In genomic region chr9:77000330-77000729, GRCh38 we compare ENCODE assay signal across 28 cellular contexts. TPM values are rescaled to one million over a fixed set of nuclear protein-coding genes. Genes with fewer than 3 reads are reported as not detected.
"Had no signal": no experiment of that assay in that cellular context is flagged by ENCODE, and none has a peak within 500 bp of the region (broad histone marks: within the 10 kb centered on the region; RNA-seq: fewer than 3 reads in every experiment).

No MANE protein-coding gene starts in this region.

- H3K27ac Mint-ChIP-seq: activated naive CD8-positive, alpha-beta T cell treated with anti-CD3 and anti-CD28 coated beads for 36 hours; activated T-helper 17 cell treated with anti-CD3 and anti-CD28 coated beads, Interleukin-2, amount 50 U/mL, for 72 hours; mesothelial cell of epicardium; naive thymus-derived CD8-positive, alpha-beta T cell; neural progenitor cell; stimulated activated effector memory CD8-positive, alpha-beta T cell treated with anti-CD3 and anti-CD28 coated beads, Interleukin-12 subunit alpha, Interleukin-12 subunit beta, amount 100 ng/mL, for 72 hours; stimulated activated naive CD8-positive, alpha-beta T cell treated with anti-CD3 and anti-CD28 coated beads, Interleukin-15, amount 100 ng/mL, for 72 hours had no signal

- H3K4me3 ChIP-seq: hepatocyte, left ventricle myocardium inferior, neural progenitor cell, suprapubic skin, tibial nerve had no signal

- H3K79me2 ChIP-seq: hepatocyte had no signal

- H2AFZ ChIP-seq: hepatocyte, neural progenitor cell had no signal

- H3K36me3 Mint-ChIP-seq: activated naive CD8-positive, alpha-beta T cell treated with anti-CD3 and anti-CD28 coated beads for 36 hours; mesothelial cell of epicardium; naive thymus-derived CD8-positive, alpha-beta T cell; neural progenitor cell; stimulated activated effector memory CD8-positive, alpha-beta T cell treated with anti-CD3 and anti-CD28 coated beads, Interleukin-12 subunit alpha, Interleukin-12 subunit beta, amount 100 ng/mL, for 72 hours had no signal

- H3K9me3 Mint-ChIP-seq: activated naive CD8-positive, alpha-beta T cell treated with anti-CD3 and anti-CD28 coated beads for 36 hours; activated T-helper 17 cell treated with anti-CD3 and anti-CD28 coated beads, Interleukin-2, amount 50 U/mL, for 72 hours; mesothelial cell of epicardium; naive thymus-derived CD8-positive, alpha-beta T cell; neural progenitor cell; stimulated activated effector memory CD8-positive, alpha-beta T cell treated with anti-CD3 and anti-CD28 coated beads, Interleukin-12 subunit alpha, Interleukin-12 subunit beta, amount 100 ng/mL, for 72 hours; stimulated activated naive CD8-positive, alpha-beta T cell treated with anti-CD3 and anti-CD28 coated beads, Interleukin-15, amount 100 ng/mL, for 72 hours had no signal

- H3K4me1 ChIP-seq: neural progenitor cell, suprapubic skin, tibial nerve had no signal

- H3K9ac ChIP-seq: neural progenitor cell had no signal

- H3K4me3 Mint-ChIP-seq: activated naive CD8-positive, alpha-beta T cell treated with anti-CD3 and anti-CD28 coated beads for 36 hours; activated T-helper 17 cell treated with anti-CD3 and anti-CD28 coated beads, Interleukin-2, amount 50 U/mL, for 72 hours; mesothelial cell of epicardium; naive thymus-derived CD8-positive, alpha-beta T cell; neural progenitor cell; stimulated activated effector memory CD8-positive, alpha-beta T cell treated with anti-CD3 and anti-CD28 coated beads, Interleukin-12 subunit alpha, Interleukin-12 subunit beta, amount 100 ng/mL, for 72 hours; stimulated activated naive CD8-positive, alpha-beta T cell treated with anti-CD3 and anti-CD28 coated beads, Interleukin-15, amount 100 ng/mL, for 72 hours had no signal

- ATAC-seq: activated T-helper 17 cell treated with anti-CD3 and anti-CD28 coated beads, Interleukin-2, amount 50 U/mL, for 72 hours; naive thymus-derived CD8-positive, alpha-beta T cell; sciatic nerve; stimulated activated effector memory CD8-positive, alpha-beta T cell treated with anti-CD3 and anti-CD28 coated beads, Interleukin-12 subunit alpha, Interleukin-12 subunit beta, amount 100 ng/mL, for 72 hours; stimulated activated naive CD8-positive, alpha-beta T cell treated with anti-CD3 and anti-CD28 coated beads, Interleukin-15, amount 100 ng/mL, for 72 hours had no signal

- H3K27me3 ChIP-seq: neural progenitor cell, tibial nerve had no signal

- H3K36me3 ChIP-seq: left ventricle myocardium inferior, neural progenitor cell, suprapubic skin, tibial nerve had no signal

- H3K4me2 ChIP-seq: hepatocyte, neural progenitor cell had no signal

- H3K27ac ChIP-seq: hepatocyte, left ventricle myocardium inferior, neural progenitor cell, suprapubic skin, tibial nerve had no signal

- H3K4me1 Mint-ChIP-seq: activated naive CD8-positive, alpha-beta T cell treated with anti-CD3 and anti-CD28 coated beads for 36 hours; activated T-helper 17 cell treated with anti-CD3 and anti-CD28 coated beads, Interleukin-2, amount 50 U/mL, for 72 hours; mesothelial cell of epicardium; naive thymus-derived CD8-positive, alpha-beta T cell; neural progenitor cell; stimulated activated effector memory CD8-positive, alpha-beta T cell treated with anti-CD3 and anti-CD28 coated beads, Interleukin-12 subunit alpha, Interleukin-12 subunit beta, amount 100 ng/mL, for 72 hours; stimulated activated naive CD8-positive, alpha-beta T cell treated with anti-CD3 and anti-CD28 coated beads, Interleukin-15, amount 100 ng/mL, for 72 hours had no signal

- DNase-seq: activated naive CD8-positive, alpha-beta T cell treated with anti-CD3 and anti-CD28 coated beads for 36 hours; activated T-cell treated with anti-CD3 and anti-CD28 coated beads, Interleukin-2, amount 50 U/mL, for 1 hour; central memory CD4-positive, alpha-beta T cell; dermis blood vessel endothelial cell; effector CD8-positive, alpha-beta T cell; glutamatergic neuron; kidney glomerular epithelial cell; left ventricle myocardium inferior; mammary epithelial cell; naive thymus-derived CD8-positive, alpha-beta T cell; small intestine; stimulated activated CD4-positive, alpha-beta T cell treated with anti-CD3 and anti-CD28 coated beads, Interleukin-2, amount 100 ng/mL, for 24 hours; stimulated activated naive CD8-positive, alpha-beta T cell treated with anti-CD3 and anti-CD28 coated beads, Interleukin-15, amount 100 ng/mL, for 72 hours had no signal

- H3K9me3 ChIP-seq: left ventricle myocardium inferior, suprapubic skin had no signal

RNA-seq across cellular contexts. Expression of gene FOXB2, which starts 19.1 kb away (rescaled TPM):
- total RNA-seq: activated naive CD8-positive, alpha-beta T cell treated with anti-CD3 and anti-CD28 coated beads for 36 hours; activated T-helper 17 cell treated with anti-CD3 and anti-CD28 coated beads, Interleukin-2, amount 50 U/mL, for 72 hours; astrocyte; dermis blood vessel endothelial cell; frontal cortex; hepatocyte; left ventricle myocardium inferior; mammary epithelial cell; mesothelial cell of epicardium; naive thymus-derived CD8-positive, alpha-beta T cell; omental fat pad; posterior vena cava; renal cortical epithelial cell; sciatic nerve; suprapubic skin; tibial nerve; urinary bladder had no signal
- polyA plus RNA-seq: esophagus; hepatocyte; mammary epithelial cell; naive thymus-derived CD8-positive, alpha-beta T cell; small intestine; urinary bladder had no signal
